14 cellular contexts compared by ENCODE assay signal in genomic region chr12:6725350-6725749, GRCh38. TPM values are rescaled to one million over a fixed set of nuclear protein-coding genes. Genes with fewer than 3 reads are reported as not detected.
DNase-seq lines count a peak whose midpoint lies in the region; ATAC-seq and TF ChIP-seq lines count a peak whose summit lies in the region.
"Had no signal": no experiment of that assay in that cellular context is flagged by ENCODE, and none has a peak within 500 bp of the region (broad histone marks: within the 10 kb centered on the region; RNA-seq: fewer than 3 reads in every experiment).

No MANE protein-coding gene starts in this region.

- in situ Hi-C loops in GM23248 (cut with MboI): no loop called here

- no peaks in the 10 kb centered on the region for H3K27me3 Mint-ChIP-seq in activated CD8-positive, alpha-beta T cell treated with anti-CD3 and anti-CD28 coated beads for 36 hours
- H3K27me3 Mint-ChIP-seq in natural killer cell (ENCODE audit: low read depth in 2 of 2): no peaks in the 10 kb centered on the region
- H3K27me3 Mint-ChIP-seq: activated B cell treated with CpG ODN at 0.5 μM for 24 hours; dendritic cell treated with granulocyte-macrophage colony-stimulating factor and Interleukin-4, amounts not matched to agents 40 ng/mL and 50 ng/mL, for 4 days had no signal

- H3K4me3 Mint-ChIP-seq in activated CD8-positive, alpha-beta T cell treated with anti-CD3 and anti-CD28 coated beads for 36 hours: peak overlapping the region; percentile 85
- peak overlapping the region; percentile 94 for H3K4me3 Mint-ChIP-seq in natural killer cell

- POLR2A ChIA-PET in activated CD8-positive, alpha-beta T cell treated with anti-CD3 and anti-CD28 coated beads for 36 hours (lab: Charles Lee): interaction anchor here (1.0 to 2.5 kb wide), 7 partner anchors 17 to 147 kb away, joined by 3 to 22 read pairs (median 7); partner anchors contain the start of genes CDCA3, MLF2, P3H3 and PTMS

- intact Hi-C loops in activated CD8-positive, alpha-beta T cell treated with anti-CD3 and anti-CD28 coated beads for 36 hours (cut with micrococcal nuclease): no loop called here
- intact Hi-C loops in natural killer cell (cut with micrococcal nuclease): no loop called here

- DNase-seq in GM23248 (no peak), natural killer cell (no peak)
- no peak for DNase-seq in activated CD8-positive, alpha-beta T cell treated with anti-CD3 and anti-CD28 coated beads for 36 hours
- DNase-seq in stimulated activated CD4-positive, alpha-beta T cell treated with anti-CD3 and anti-CD28 coated beads, Interleukin-2, amount 100 ng/mL, for 24 hours: no peak
- DNase-seq: activated B cell treated with CpG ODN at 0.5 μM for 24 hours, NCI-H1417, Right ventricle myocardium superior had no signal

- H3K27ac ChIP-seq in C4-2B (peak overlapping the region; percentile 82), GM23248 (no peak overlapping the region)

- peaks cover 10% of the 10 kb centered on the region; the same call in 1 of the 2 replicates for H3F3A ChIP-seq in GM23248 (ENCODE audit: insufficient read depth)

- H3K27me3 ChIP-seq in GM23248 (replicated peaks; ENCODE audit: insufficient read depth): no peaks in the 10 kb centered on the region
- H3K27me3 ChIP-seq: right atrium auricular region had no signal

- H3K36me3 Mint-ChIP-seq in activated CD8-positive, alpha-beta T cell treated with anti-CD3 and anti-CD28 coated beads for 36 hours (ENCODE audit: low read depth): peaks cover 24% of the 10 kb centered on the region
- no peaks in the 10 kb centered on the region for H3K36me3 Mint-ChIP-seq in natural killer cell

- TF ChIP-seq CTCF in C4-2B (conservative IDR thresholded peaks at IDR 0.05) (no peak), natural killer cell (IDR thresholded peaks at IDR 0.05) (no peak)
- no peak for TF ChIP-seq CTCF in activated CD8-positive, alpha-beta T cell treated with anti-CD3 and anti-CD28 coated beads for 36 hours (IDR thresholded peaks at IDR 0.05)

- H3K36me3 ChIP-seq in GM23248 (ENCODE audit: low read depth): peaks cover 9% of the 10 kb centered on the region; the same call in 1 of the 2 replicates

- CTCF ChIA-PET in activated CD8-positive, alpha-beta T cell treated with anti-CD3 and anti-CD28 coated beads for 36 hours (lab: Charles Lee): interaction anchor here (0.6 to 2.8 kb wide), 10 partner anchors 13 to 148 kb away, joined by 3 to 33 read pairs (median 4); partner anchors contain the start of genes MLF2, PTMS, SPSB2 and ZNF384

- H3K9me3 ChIP-seq in GM23248 (ENCODE audit: low read depth): no peaks in the 10 kb centered on the region
- H3K9me3 ChIP-seq: right atrium auricular region had no signal

- no peaks in the 10 kb centered on the region for H3K9me2 ChIP-seq in GM23248 (ENCODE audit: insufficient read depth)

- peak overlapping the region; percentile 99 for H3K4me2 ChIP-seq in GM23248 (ENCODE audit: unreplicated experiment)

- H3K9me3 Mint-ChIP-seq in activated CD8-positive, alpha-beta T cell treated with anti-CD3 and anti-CD28 coated beads for 36 hours: no peaks in the 10 kb centered on the region
- no peaks in the 10 kb centered on the region for H3K9me3 Mint-ChIP-seq in natural killer cell
- H3K9me3 Mint-ChIP-seq: activated B cell treated with CpG ODN at 0.5 μM for 24 hours; dendritic cell treated with granulocyte-macrophage colony-stimulating factor and Interleukin-4, amounts not matched to agents 40 ng/mL and 50 ng/mL, for 4 days had no signal

- H2AFZ ChIP-seq in GM23248: no peak overlapping the region

- peak overlapping the region; percentile 51 for H3K27ac Mint-ChIP-seq in activated CD8-positive, alpha-beta T cell treated with anti-CD3 and anti-CD28 coated beads for 36 hours
- H3K27ac Mint-ChIP-seq in natural killer cell: no peak overlapping the region

- H3K79me2 ChIP-seq in GM23248 (ENCODE audit: insufficient read depth): peaks cover 24% of the 10 kb centered on the region

- 84 to 88% methylated on average over 7 of the region's 7 CpGs for WGBS in GM23248 (ENCODE audit: low coverage in 1 of 2, low lambda C conversion rate in 2 of 2, missing lambda C conversion rate in 2 of 2), 2 experiments

- H3K4me1 ChIP-seq in GM23248 (ENCODE audit: insufficient read depth): peaks cover 10% of the 10 kb centered on the region

- peaks cover 24% of the 10 kb centered on the region for H3K4me1 Mint-ChIP-seq in activated CD8-positive, alpha-beta T cell treated with anti-CD3 and anti-CD28 coated beads for 36 hours (ENCODE audit: low read depth)
- H3K4me1 Mint-ChIP-seq in natural killer cell: peaks cover 20 to 22% of the 10 kb centered on the region in 2 donors

- no peak overlapping the region for H3K9ac ChIP-seq in GM23248

- H4K20me1 ChIP-seq in GM23248 (ENCODE audit: insufficient read depth): no peaks in the 10 kb centered on the region

- H3K4me3 ChIP-seq in GM23248: peak overlapping the region; percentile 79; the same call in 1 of the 2 replicates

- no peak for ATAC-seq in activated CD8-positive, alpha-beta T cell treated with anti-CD3 and anti-CD28 coated beads for 36 hours
- ATAC-seq in natural killer cell (no peak), HG03159 (IDR thresholded peaks at IDR 0.05; ENCODE audit: unreplicated experiment) (no peak), HG02610 (IDR thresholded peaks at IDR 0.05; ENCODE audit: unreplicated experiment) (no peak)

RNA-seq across cellular contexts. Expression of gene COPS7A, which starts 1.5 kb away (rescaled TPM):
- total RNA-seq in GM23248 (2014; rRNA removed; shearing (Covaris generic)): 94.5 and 123 TPM in 2 replicates
- 133 and 135 TPM in 2 replicates for polyA plus RNA-seq in GM23248 (2016; fragmentation: Nextera tagmentation; extraction: Ambion mirVana)
- 10 to 100 TPM; 35.9 to 38.8 TPM for total RNA-seq in activated CD8-positive, alpha-beta T cell treated with anti-CD3 and anti-CD28 coated beads for 36 hours
- 10 to 100 TPM; 23.5 to 29.8 (median 28.9) TPM for total RNA-seq in natural killer cell

RNA-seq across cellular contexts. Expression of gene PIANP, which starts 24.7 kb away (rescaled TPM):
- 0.11 TPM in 1 of 2 replicates, not detected in the other for total RNA-seq in GM23248 (2014; rRNA removed; shearing (Covaris generic))
- polyA plus RNA-seq in GM23248 (2016; fragmentation: Nextera tagmentation; extraction: Ambion mirVana): 0.60 and 0.75 TPM in 2 replicates
- not detected for total RNA-seq in activated CD8-positive, alpha-beta T cell treated with anti-CD3 and anti-CD28 coated beads for 36 hours
- not detected for total RNA-seq in natural killer cell
- total RNA-seq: NCI-H460, right atrium auricular region, subcutaneous adipose tissue had no signal

RNA-seq across cellular contexts. Expression of gene MLF2, which starts 27.6 kb away (rescaled TPM):
- 252 and 313 TPM in 2 replicates for total RNA-seq in GM23248 (2014; rRNA removed; shearing (Covaris generic))
- 386 and 389 TPM in 2 replicates for polyA plus RNA-seq in GM23248 (2016; fragmentation: Nextera tagmentation; extraction: Ambion mirVana)
- 100 to 1,000 TPM; 149 to 151 TPM for total RNA-seq in activated CD8-positive, alpha-beta T cell treated with anti-CD3 and anti-CD28 coated beads for 36 hours
- total RNA-seq in natural killer cell: 100 to 1,000 TPM; 114 to 117 (median 116) TPM

RNA-seq across cellular contexts. Expression of gene ZNF384, which starts 36.2 kb away (rescaled TPM):
- 17.3 and 26.2 TPM in 2 replicates for total RNA-seq in GM23248 (2014; rRNA removed; shearing (Covaris generic))
- 23.6 and 26.0 TPM in 2 replicates for polyA plus RNA-seq in GM23248 (2016; fragmentation: Nextera tagmentation; extraction: Ambion mirVana)
- 10 to 100 TPM; 55.2 to 56.7 TPM for total RNA-seq in activated CD8-positive, alpha-beta T cell treated with anti-CD3 and anti-CD28 coated beads for 36 hours
- 100 to 1,000 TPM in 2 of 3 donors, 10 to 100 TPM in 1; 95.1 to 101 (median 100) TPM for total RNA-seq in natural killer cell

RNA-seq across cellular contexts. Expression of gene PTMS, which starts 40.8 kb away (rescaled TPM):
- 109 and 130 TPM in 2 replicates for total RNA-seq in GM23248 (2014; rRNA removed; shearing (Covaris generic))
- 238 and 250 TPM in 2 replicates for polyA plus RNA-seq in GM23248 (2016; fragmentation: Nextera tagmentation; extraction: Ambion mirVana)
- total RNA-seq in activated CD8-positive, alpha-beta T cell treated with anti-CD3 and anti-CD28 coated beads for 36 hours: 10 to 100 TPM; 78.6 TPM
- total RNA-seq in natural killer cell: 10 to 100 TPM in 1 of 3 donors, 1 to 10 TPM in 2; 2.3 to 33.2 (median 2.8) TPM
